Comparison of ENCODE assay signal across 18 cellular contexts in the genomic region with DNA sequence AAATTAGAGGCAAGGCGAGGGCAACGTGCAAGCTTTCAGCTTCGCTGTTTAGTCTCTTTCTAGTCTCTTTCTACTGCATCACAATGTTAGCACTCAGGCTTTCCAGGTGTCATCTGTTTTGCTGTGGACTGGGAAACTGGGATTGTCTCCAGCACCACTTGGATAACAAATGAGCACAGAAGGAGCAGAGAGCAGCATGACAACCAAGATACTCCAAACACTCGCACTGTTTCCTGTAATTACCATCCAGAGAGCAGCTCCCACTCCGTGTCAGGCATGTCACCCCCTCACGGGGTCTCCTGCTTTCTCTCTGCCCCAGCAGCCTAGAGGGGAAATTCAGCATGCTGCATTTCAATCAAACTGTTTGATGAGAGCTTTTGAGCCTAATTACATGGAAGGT.
DNase-seq lines count a peak whose midpoint lies in the region; ATAC-seq, FAIRE-seq and TF ChIP-seq lines count a peak whose summit lies in the region.
"Had no signal": no experiment of that assay in that cellular context is flagged by ENCODE, and none has a peak within 500 bp of the region (broad histone marks: within the 10 kb centered on the region; RNA-seq: fewer than 3 reads in every experiment).

No MANE protein-coding gene starts in this region.

- H3K27me3 ChIP-seq in astrocyte (ENCODE audit: insufficient read depth, low read length) (no peaks in the 10 kb centered on the region), uterus (no peaks in the 10 kb centered on the region)
- H3K27me3 ChIP-seq: upper lobe of left lung had no signal

- H3K4me3 Mint-ChIP-seq in astrocyte (ENCODE audit: unreplicated experiment): no peak overlapping the region
- H3K4me3 Mint-ChIP-seq: activated CD8-positive, alpha-beta T cell treated with anti-CD3 and anti-CD28 coated beads, Interleukin-2, amount 10 ng/mL, durations not matched to agents 7 days and 5 days; activated T-helper 1 cell treated with anti-CD3 and anti-CD28 coated beads, Interleukin-12 subunit alpha, Interleukin-12 subunit beta, Interleukin-2, Interleukin-4 antibody, amounts not matched to agents 30 ng/mL and 10 ng/mL and 1 ng/mL, durations not matched to agents 14 hours and 24 hours and 36 hours; CD8-positive, alpha-beta T cell had no signal

- H3K27ac ChIP-seq in astrocyte (ENCODE audit: low read depth, low read length) (no peak overlapping the region), uterus (peak overlapping the region; percentile 8 to 51)
- H3K27ac ChIP-seq: upper lobe of left lung had no signal

- H3K9ac ChIP-seq in astrocyte (ENCODE audit: low read length): no peak overlapping the region

- no peak for FAIRE-seq in astrocyte (lab: Jason Lieb, UNC)
- FAIRE-seq: GM12892, RCC 7860 had no signal

- no peaks in the 10 kb centered on the region for H3K9me3 ChIP-seq in astrocyte (ENCODE audit: insufficient read depth, low read depth, low read length)
- no peaks in the 10 kb centered on the region for H3K9me3 ChIP-seq in uterus
- H3K9me3 ChIP-seq: upper lobe of left lung had no signal

- H3K79me2 ChIP-seq in astrocyte (ENCODE audit: insufficient read depth, low read length): no peaks in the 10 kb centered on the region

- TF ChIP-seq POLR2A in uterus (IDR thresholded peaks at IDR 0.05): no peak

- no peaks in the 10 kb centered on the region for H3K9me3 Mint-ChIP-seq in astrocyte (ENCODE audit: unreplicated experiment)
- H3K9me3 Mint-ChIP-seq: activated T-helper 1 cell treated with anti-CD3 and anti-CD28 coated beads, Interleukin-12 subunit alpha, Interleukin-12 subunit beta, Interleukin-2, Interleukin-4 antibody, amounts not matched to agents 30 ng/mL and 10 ng/mL and 1 ng/mL, durations not matched to agents 14 hours and 24 hours and 36 hours; CD8-positive, alpha-beta T cell had no signal

- ATAC-seq in GM19328 (IDR thresholded peaks at IDR 0.05; ENCODE audit: unreplicated experiment): no peak
- no peak for ATAC-seq in HG03571 (IDR thresholded peaks at IDR 0.05; ENCODE audit: unreplicated experiment)
- ATAC-seq: activated CD8-positive, alpha-beta T cell treated with anti-CD3 and anti-CD28 coated beads, Interleukin-2, amount 10 ng/mL, durations not matched to agents 7 days and 5 days; CD8-positive, alpha-beta T cell had no signal

- intact Hi-C loops in uterus (cut with DNase I; ENCODE audit: low total_unique reads): no loop called here

- no peak overlapping the region for H3K27ac Mint-ChIP-seq in astrocyte (ENCODE audit: unreplicated experiment)
- H3K27ac Mint-ChIP-seq: activated CD8-positive, alpha-beta T cell treated with anti-CD3 and anti-CD28 coated beads, Interleukin-2, amount 10 ng/mL, durations not matched to agents 7 days and 5 days; activated T-helper 1 cell treated with anti-CD3 and anti-CD28 coated beads, Interleukin-12 subunit alpha, Interleukin-12 subunit beta, Interleukin-2, Interleukin-4 antibody, amounts not matched to agents 30 ng/mL and 10 ng/mL and 1 ng/mL, durations not matched to agents 14 hours and 24 hours and 36 hours; CD8-positive, alpha-beta T cell had no signal

- TF ChIP-seq CTCF in astrocyte (IDR thresholded peaks at IDR 0.05; ENCODE audit: insufficient read depth, low read depth, low read length) (no peak), uterus (IDR thresholded peaks at IDR 0.05) (no peak)

- no peak overlapping the region for H2AFZ ChIP-seq in astrocyte (ENCODE audit: low read depth, low read length)

- peaks cover 5% of the 10 kb centered on the region for H3K4me1 Mint-ChIP-seq in astrocyte (ENCODE audit: low read depth, unreplicated experiment)

- no peaks in the 10 kb centered on the region for H3K36me3 Mint-ChIP-seq in astrocyte (ENCODE audit: low read depth, unreplicated experiment)
- H3K36me3 Mint-ChIP-seq: CD8-positive, alpha-beta T cell had no signal

- H3K27me3 Mint-ChIP-seq in astrocyte (ENCODE audit: low read depth, unreplicated experiment): peaks cover 3% of the 10 kb centered on the region

- H3K36me3 ChIP-seq in astrocyte (ENCODE audit: insufficient read depth, low read length): no peaks in the 10 kb centered on the region
- H3K36me3 ChIP-seq in uterus: no peaks in the 10 kb centered on the region
- H3K36me3 ChIP-seq: upper lobe of left lung had no signal

- no peaks in the 10 kb centered on the region for H3K4me1 ChIP-seq in astrocyte (ENCODE audit: insufficient read depth, low read length)
- no peaks in the 10 kb centered on the region for H3K4me1 ChIP-seq in uterus
- H3K4me1 ChIP-seq: upper lobe of left lung had no signal

- H3K4me2 ChIP-seq in astrocyte (ENCODE audit: low read length): peak overlapping the region; percentile 24

- H3K4me3 ChIP-seq in astrocyte (ENCODE audit: insufficient read depth, low read depth, low read length): no peak overlapping the region
- H3K4me3 ChIP-seq in uterus: peak overlapping the region; percentile 7 to 16
- H3K4me3 ChIP-seq: upper lobe of left lung had no signal

- peak; percentile 18 for DNase-seq in NCI-H510A treated with DMSO at 0.1 percent for 48 hours (lab: John Stamatoyannopoulos, UW)
- no peak for DNase-seq in NCI-H510A (lab: John Stamatoyannopoulos, UW)
- peak; percentile 36 for DNase-seq in astrocyte (ENCODE audit: low read depth)
- peak; percentile 69 for DNase-seq in medulla oblongata (ENCODE audit: extremely low spot score)
- peak; percentile 18 to 22 for DNase-seq in uterus
- DNase-seq in activated CD4-positive, CD25-positive, alpha-beta regulatory T cell treated with anti-CD3 and anti-CD28 coated beads, Interleukin-2, amount 50 U/mL, for 72 hours: no peak
- DNase-seq: activated CD8-positive, alpha-beta T cell treated with anti-CD3 and anti-CD28 coated beads, Interleukin-2, amount 10 ng/mL, durations not matched to agents 7 days and 5 days; CD8-positive, alpha-beta T cell; islet precursor cell; NCI-H1048; NCI-H774; stimulated activated naive CD4-positive, alpha-beta T cell; upper lobe of left lung had no signal

- H4K20me1 ChIP-seq in astrocyte (ENCODE audit: insufficient read depth, low read length): no peaks in the 10 kb centered on the region

Comparison
In these comparisons a context has a peak if more than half of its experiments do, and no peak if none do; other contexts are left out.
1. DNase-seq: peak in NCI-H510A treated with DMSO at 0.1 percent for 48 hours (single experiment), astrocyte (single experiment), medulla oblongata (single experiment) and uterus (2 of 2); none in NCI-H510A (single experiment) and activated CD4-positive, CD25-positive, alpha-beta regulatory T cell treated with anti-CD3 and anti-CD28 coated beads, Interleukin-2, amount 50 U/mL, for 72 hours (single experiment).